ENCODE assay signal across 1 cellular context in the genomic region with DNA sequence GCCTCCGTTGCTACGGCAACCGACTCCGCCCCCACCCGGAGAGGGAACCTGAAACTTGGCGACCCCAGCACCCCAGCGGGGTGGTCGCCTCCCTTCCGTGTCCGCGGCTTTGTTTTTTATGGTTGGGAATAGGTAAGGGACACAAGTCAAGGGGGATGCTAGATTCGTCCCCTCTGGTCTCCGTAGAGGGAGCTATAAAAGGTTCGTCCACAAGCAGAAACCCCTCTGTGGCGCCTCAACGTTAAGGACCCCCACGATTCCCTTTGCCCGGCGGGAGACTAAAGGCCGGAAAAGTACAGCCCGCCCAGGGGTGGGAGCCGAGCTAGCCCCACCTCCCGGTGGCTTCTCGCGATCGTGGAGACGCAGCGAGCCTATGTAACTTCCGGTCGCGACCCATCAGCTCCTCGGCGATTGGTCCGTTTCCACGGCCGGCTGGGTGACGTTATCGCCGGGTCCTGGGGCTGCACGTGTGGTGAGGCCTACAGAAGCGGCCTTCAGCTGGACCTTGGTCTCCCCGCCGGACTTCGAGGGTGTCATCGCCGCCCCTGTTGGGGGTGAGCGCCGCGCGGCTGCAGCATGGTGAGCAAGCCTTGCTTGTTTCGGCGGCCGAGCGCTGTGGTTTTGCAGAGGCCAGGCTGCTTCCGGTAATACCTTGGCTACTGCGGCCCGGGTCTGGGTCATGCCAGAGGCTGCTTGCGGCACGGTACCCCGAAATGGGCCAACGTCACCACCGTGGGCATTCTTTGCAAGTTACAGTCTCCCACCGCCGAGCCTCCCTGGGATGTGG.
TF ChIP-seq lines count a peak whose summit lies in the region.

A gene with protein sequence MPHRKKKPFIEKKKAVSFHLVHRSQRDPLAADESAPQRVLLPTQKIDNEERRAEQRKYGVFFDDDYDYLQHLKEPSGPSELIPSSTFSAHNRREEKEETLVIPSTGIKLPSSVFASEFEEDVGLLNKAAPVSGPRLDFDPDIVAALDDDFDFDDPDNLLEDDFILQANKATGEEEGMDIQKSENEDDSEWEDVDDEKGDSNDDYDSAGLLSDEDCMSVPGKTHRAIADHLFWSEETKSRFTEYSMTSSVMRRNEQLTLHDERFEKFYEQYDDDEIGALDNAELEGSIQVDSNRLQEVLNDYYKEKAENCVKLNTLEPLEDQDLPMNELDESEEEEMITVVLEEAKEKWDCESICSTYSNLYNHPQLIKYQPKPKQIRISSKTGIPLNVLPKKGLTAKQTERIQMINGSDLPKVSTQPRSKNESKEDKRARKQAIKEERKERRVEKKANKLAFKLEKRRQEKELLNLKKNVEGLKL (plus strand): TSS at position 437 of the 787 bp plus-strand sequence. CDS start 140 bp downstream, at position 577.

TF ChIP-seq in K562, 482 proteins besides CTCF, POLR2A, EP300 and RAD21 (continued from another document and continues in another):
- TF ChIP-seq ETS1 (conservative IDR thresholded peaks at IDR 0.05; ENCODE audit: control insufficient read depth, low read depth, low read length) (peak; percentile 89), PHB (CRISPR knock-in tag; IDR thresholded peaks at IDR 0.05) (0 out of 2 replicates have a peak, but pooled peaks have one; percentile 74), NR3C1 (CRISPR knock-in tag; IDR thresholded peaks at IDR 0.05) (peak; percentile 77; the same call in 1 of the 2 replicates), ZKSCAN8 (CRISPR knock-in tag; IDR thresholded peaks at IDR 0.05) (peak; percentile 21; the same call in 1 of the 2 replicates), E2F4 (CRISPR knock-in tag; IDR thresholded peaks at IDR 0.05; ENCODE audit: low read depth) (peak; percentile 50; the same call in 1 of the 2 replicates), CREB3 (tag; conservative IDR thresholded peaks at IDR 0.05; ENCODE audit: low read depth) (peak; percentile 65; the same call in 1 of the 2 replicates), PTTG1 (tag; IDR thresholded peaks at IDR 0.05; ENCODE audit: low read depth) (no peak), TCF3 (CRISPR knock-in tag; IDR thresholded peaks at IDR 0.05) (no peak), ZZZ3 (IDR thresholded peaks at IDR 0.05) (peak; percentile 96), CXXC5 (CRISPR knock-in tag; IDR thresholded peaks at IDR 0.05) (peak; percentile 95), POU5F1 (IDR thresholded peaks at IDR 0.05; ENCODE audit: borderline replicate concordance, low read depth, low read length, partially characterized antibody) (no peak), TAL1 (IDR thresholded peaks at IDR 0.05) (no peak), HBP1 (CRISPR knock-in tag; IDR thresholded peaks at IDR 0.05) (0 out of 2 replicates have a peak, but pooled peaks have one; percentile 36), RB1 (IDR thresholded peaks at IDR 0.05; ENCODE audit: low read depth) (peak; percentile 62), POLR3G (IDR thresholded peaks at IDR 0.05; ENCODE audit: extremely low read depth, insufficient read length, insufficient replicate concordance) (no peak), ZBTB11 (CRISPR knock-in tag; IDR thresholded peaks at IDR 0.05) (peak in 2 of 3 experiments; percentile 23 to 52; a peak in 2 of 6 replicates), KAT7 (CRISPR knock-in tag; IDR thresholded peaks at IDR 0.05; ENCODE audit: borderline replicate concordance) (peak; percentile 42; the same call in 1 of the 2 replicates), CSDE1 (IDR thresholded peaks at IDR 0.05) (peak in 1 of 2 experiments; percentile 84; a peak in 2 of 4 replicates), RFX1 (IDR thresholded peaks at IDR 0.05) (peak; percentile 97), ZNF408 (CRISPR knock-in tag; IDR thresholded peaks at IDR 0.05; ENCODE audit: low read depth) (no peak), POLR2B (IDR thresholded peaks at IDR 0.05; ENCODE audit: low read depth, partially characterized antibody) (peak; percentile 88), SAP30 (IDR thresholded peaks at IDR 0.05; ENCODE audit: borderline replicate concordance, insufficient read depth, low read depth, low read length, poor library complexity, severe bottlenecking) (peak; percentile 99)
- TF ChIP-seq, protein P1, sequence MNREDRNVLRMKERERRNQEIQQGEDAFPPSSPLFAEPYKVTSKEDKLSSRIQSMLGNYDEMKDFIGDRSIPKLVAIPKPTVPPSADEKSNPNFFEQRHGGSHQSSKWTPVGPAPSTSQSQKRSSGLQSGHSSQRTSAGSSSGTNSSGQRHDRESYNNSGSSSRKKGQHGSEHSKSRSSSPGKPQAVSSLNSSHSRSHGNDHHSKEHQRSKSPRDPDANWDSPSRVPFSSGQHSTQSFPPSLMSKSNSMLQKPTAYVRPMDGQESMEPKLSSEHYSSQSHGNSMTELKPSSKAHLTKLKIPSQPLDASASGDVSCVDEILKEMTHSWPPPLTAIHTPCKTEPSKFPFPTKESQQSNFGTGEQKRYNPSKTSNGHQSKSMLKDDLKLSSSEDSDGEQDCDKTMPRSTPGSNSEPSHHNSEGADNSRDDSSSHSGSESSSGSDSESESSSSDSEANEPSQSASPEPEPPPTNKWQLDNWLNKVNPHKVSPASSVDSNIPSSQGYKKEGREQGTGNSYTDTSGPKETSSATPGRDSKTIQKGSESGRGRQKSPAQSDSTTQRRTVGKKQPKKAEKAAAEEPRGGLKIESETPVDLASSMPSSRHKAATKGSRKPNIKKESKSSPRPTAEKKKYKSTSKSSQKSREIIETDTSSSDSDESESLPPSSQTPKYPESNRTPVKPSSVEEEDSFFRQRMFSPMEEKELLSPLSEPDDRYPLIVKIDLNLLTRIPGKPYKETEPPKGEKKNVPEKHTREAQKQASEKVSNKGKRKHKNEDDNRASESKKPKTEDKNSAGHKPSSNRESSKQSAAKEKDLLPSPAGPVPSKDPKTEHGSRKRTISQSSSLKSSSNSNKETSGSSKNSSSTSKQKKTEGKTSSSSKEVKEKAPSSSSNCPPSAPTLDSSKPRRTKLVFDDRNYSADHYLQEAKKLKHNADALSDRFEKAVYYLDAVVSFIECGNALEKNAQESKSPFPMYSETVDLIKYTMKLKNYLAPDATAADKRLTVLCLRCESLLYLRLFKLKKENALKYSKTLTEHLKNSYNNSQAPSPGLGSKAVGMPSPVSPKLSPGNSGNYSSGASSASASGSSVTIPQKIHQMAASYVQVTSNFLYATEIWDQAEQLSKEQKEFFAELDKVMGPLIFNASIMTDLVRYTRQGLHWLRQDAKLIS (CRISPR knock-in tag; IDR thresholded peaks at IDR 0.05), result peak; percentile 94
- TF ChIP-seq, protein P2, sequence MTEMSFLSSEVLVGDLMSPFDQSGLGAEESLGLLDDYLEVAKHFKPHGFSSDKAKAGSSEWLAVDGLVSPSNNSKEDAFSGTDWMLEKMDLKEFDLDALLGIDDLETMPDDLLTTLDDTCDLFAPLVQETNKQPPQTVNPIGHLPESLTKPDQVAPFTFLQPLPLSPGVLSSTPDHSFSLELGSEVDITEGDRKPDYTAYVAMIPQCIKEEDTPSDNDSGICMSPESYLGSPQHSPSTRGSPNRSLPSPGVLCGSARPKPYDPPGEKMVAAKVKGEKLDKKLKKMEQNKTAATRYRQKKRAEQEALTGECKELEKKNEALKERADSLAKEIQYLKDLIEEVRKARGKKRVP (CRISPR knock-in tag; IDR thresholded peaks at IDR 0.05), result 0 out of 2 replicates have a peak, but pooled peaks have one; percentile 8
- TF ChIP-seq, protein P3, sequence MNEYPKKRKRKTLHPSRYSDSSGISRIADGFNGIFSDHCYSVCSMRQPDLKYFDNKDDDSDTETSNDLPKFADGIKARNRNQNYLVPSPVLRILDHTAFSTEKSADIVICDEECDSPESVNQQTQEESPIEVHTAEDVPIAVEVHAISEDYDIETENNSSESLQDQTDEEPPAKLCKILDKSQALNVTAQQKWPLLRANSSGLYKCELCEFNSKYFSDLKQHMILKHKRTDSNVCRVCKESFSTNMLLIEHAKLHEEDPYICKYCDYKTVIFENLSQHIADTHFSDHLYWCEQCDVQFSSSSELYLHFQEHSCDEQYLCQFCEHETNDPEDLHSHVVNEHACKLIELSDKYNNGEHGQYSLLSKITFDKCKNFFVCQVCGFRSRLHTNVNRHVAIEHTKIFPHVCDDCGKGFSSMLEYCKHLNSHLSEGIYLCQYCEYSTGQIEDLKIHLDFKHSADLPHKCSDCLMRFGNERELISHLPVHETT (CRISPR knock-in tag; conservative IDR thresholded peaks at IDR 0.05 in 1 of 2, IDR thresholded peaks at IDR 0.05 in 1 of 2), result peak; percentile 83 to 92; a peak in 2 of 4 replicates
- TF ChIP-seq, protein P4, sequence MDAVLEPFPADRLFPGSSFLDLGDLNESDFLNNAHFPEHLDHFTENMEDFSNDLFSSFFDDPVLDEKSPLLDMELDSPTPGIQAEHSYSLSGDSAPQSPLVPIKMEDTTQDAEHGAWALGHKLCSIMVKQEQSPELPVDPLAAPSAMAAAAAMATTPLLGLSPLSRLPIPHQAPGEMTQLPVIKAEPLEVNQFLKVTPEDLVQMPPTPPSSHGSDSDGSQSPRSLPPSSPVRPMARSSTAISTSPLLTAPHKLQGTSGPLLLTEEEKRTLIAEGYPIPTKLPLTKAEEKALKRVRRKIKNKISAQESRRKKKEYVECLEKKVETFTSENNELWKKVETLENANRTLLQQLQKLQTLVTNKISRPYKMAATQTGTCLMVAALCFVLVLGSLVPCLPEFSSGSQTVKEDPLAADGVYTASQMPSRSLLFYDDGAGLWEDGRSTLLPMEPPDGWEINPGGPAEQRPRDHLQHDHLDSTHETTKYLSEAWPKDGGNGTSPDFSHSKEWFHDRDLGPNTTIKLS (IDR thresholded peaks at IDR 0.05; ENCODE audit: borderline replicate concordance, low read depth), result peak; percentile 91; the same call in 1 of the 2 replicates
- TF ChIP-seq, protein P5, sequence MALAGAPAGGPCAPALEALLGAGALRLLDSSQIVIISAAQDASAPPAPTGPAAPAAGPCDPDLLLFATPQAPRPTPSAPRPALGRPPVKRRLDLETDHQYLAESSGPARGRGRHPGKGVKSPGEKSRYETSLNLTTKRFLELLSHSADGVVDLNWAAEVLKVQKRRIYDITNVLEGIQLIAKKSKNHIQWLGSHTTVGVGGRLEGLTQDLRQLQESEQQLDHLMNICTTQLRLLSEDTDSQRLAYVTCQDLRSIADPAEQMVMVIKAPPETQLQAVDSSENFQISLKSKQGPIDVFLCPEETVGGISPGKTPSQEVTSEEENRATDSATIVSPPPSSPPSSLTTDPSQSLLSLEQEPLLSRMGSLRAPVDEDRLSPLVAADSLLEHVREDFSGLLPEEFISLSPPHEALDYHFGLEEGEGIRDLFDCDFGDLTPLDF (CRISPR knock-in tag; IDR thresholded peaks at IDR 0.05), result peak; percentile 92
- TF ChIP-seq, protein P6, sequence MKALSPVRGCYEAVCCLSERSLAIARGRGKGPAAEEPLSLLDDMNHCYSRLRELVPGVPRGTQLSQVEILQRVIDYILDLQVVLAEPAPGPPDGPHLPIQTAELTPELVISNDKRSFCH (CRISPR knock-in tag; IDR thresholded peaks at IDR 0.05), result no peak
- TF ChIP-seq, protein P6 (tag; IDR thresholded peaks at IDR 0.05), result peak; percentile 84
